In the genomic region with DNA sequence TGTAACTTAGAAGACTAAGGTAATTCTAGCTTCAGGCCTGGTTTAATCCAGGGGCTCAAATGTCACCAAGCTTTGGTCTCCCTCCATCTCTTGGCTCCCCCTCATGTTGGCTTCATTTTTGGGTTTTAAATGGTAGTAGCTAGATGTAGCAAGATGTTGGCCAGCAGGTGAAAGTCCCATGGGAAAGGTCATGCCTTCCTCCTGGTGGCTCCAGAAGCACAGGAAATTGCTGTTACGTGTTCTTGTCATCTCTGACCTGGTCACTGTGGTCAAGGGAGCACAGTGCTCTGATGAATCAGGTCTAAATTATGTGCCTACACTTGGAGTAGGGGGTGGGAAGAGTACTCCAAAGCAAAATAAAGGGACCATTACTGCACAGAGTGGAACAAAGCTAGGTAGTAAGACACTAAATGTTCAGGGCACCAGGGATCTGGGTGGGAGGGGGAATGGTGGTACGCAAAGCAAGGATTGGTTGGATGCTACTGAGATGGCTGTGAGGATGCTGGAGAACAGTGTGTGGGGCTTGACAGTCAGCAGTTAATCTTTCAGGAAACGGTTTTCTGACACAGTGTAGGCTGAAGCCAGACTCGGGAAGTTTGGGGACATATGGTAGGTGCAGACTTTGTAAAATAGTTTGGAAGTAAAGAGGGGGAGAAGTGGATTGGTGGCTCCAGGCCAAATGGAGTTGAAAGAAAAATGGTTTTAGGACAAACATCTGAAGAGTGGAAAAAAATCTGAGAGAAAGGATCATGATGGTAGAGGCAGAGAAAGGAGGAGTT, we compare ENCODE assay signal across 12 cellular contexts. TPM values are rescaled to one million over a fixed set of nuclear protein-coding genes. Genes with fewer than 3 reads are reported as not detected.
DNase-seq lines count a peak whose midpoint lies in the region; ATAC-seq and TF ChIP-seq lines count a peak whose summit lies in the region.
"Had no signal": no experiment of that assay in that cellular context is flagged by ENCODE, and none has a peak within 500 bp of the region (broad histone marks: within the 10 kb centered on the region; RNA-seq: fewer than 3 reads in every experiment).

No MANE protein-coding gene starts in this region.

- H3K27ac Mint-ChIP-seq in CD4-positive, alpha-beta memory T cell: peak overlapping the region in 4 of 7 donors; percentile 13 to 86 (median 62)
- H3K27ac Mint-ChIP-seq in chondrocyte (ENCODE audit: unreplicated experiment) (peak overlapping the region; percentile 43), naive B cell (peak overlapping the region in 5 of 6 donors; percentile 6 to 93 (median 45))

- no peak overlapping the region for H3K27ac ChIP-seq in CD4-positive, alpha-beta memory T cell (ENCODE audit: low read depth, low read length)
- H3K27ac ChIP-seq: adrenal gland, spleen had no signal

- no peaks in the 10 kb centered on the region for H3K27me3 ChIP-seq in CD4-positive, alpha-beta memory T cell (ENCODE audit: insufficient read depth, low read length)
- H3K27me3 ChIP-seq: adrenal gland, spleen had no signal

- no peaks in the 10 kb centered on the region for H3K36me3 ChIP-seq in CD4-positive, alpha-beta memory T cell (ENCODE audit: insufficient read depth, low read length)
- H3K36me3 ChIP-seq: adrenal gland had no signal

- H3K4me1 Mint-ChIP-seq in CD4-positive, alpha-beta memory T cell: peaks cover 56 to 85% (median 70%) of the 10 kb centered on the region in 4 donors
- H3K4me1 Mint-ChIP-seq in chondrocyte (ENCODE audit: low read depth) (peaks cover 24% of the 10 kb centered on the region), naive B cell (peaks cover 41 to 59% (median 57%) of the 10 kb centered on the region in 3 donors)

- H3K4me1 ChIP-seq in CD4-positive, alpha-beta memory T cell (ENCODE audit: insufficient read depth, low read length): peaks cover 28% of the 10 kb centered on the region

- no peaks in the 10 kb centered on the region for H3K9me3 Mint-ChIP-seq in CD4-positive, alpha-beta memory T cell
- no peaks in the 10 kb centered on the region for H3K9me3 Mint-ChIP-seq in chondrocyte (ENCODE audit: low read depth)
- H3K9me3 Mint-ChIP-seq in naive B cell: peaks cover 0 to 4% (median 0%) of the 10 kb centered on the region in 7 donors
- H3K9me3 Mint-ChIP-seq: natural killer cell had no signal

- peaks cover 12 to 14% of the 10 kb centered on the region in 2 donors for H3K36me3 Mint-ChIP-seq in CD4-positive, alpha-beta memory T cell
- H3K36me3 Mint-ChIP-seq in chondrocyte (ENCODE audit: low read depth) (no peaks in the 10 kb centered on the region), naive B cell (no peaks in the 10 kb centered on the region)
- H3K36me3 Mint-ChIP-seq: natural killer cell had no signal

- no peak overlapping the region for H3K4me3 Mint-ChIP-seq in CD4-positive, alpha-beta memory T cell
- H3K4me3 Mint-ChIP-seq in chondrocyte (ENCODE audit: unreplicated experiment) (no peak overlapping the region), naive B cell (no peak overlapping the region)
- H3K4me3 Mint-ChIP-seq: natural killer cell had no signal

- no peak overlapping the region for H3K4me3 ChIP-seq in CD4-positive, alpha-beta memory T cell (ENCODE audit: low read length in 2 of 2)
- H3K4me3 ChIP-seq: adrenal gland, spleen had no signal

- no peak for TF ChIP-seq CTCF in chondrocyte (IDR thresholded peaks at IDR 0.05)

- DNase-seq in CD4-positive, alpha-beta memory T cell: no peak
- DNase-seq in Kasumi-1 (lab: John Stamatoyannopoulos, UW) (peak; percentile 13 to 49), chondrocyte (ENCODE audit: low spot score) (no peak), naive B cell (no peak), NOMO-1 treated with DMSO at 0.1 percent for 48 hours (lab: John Stamatoyannopoulos, UW; ENCODE audit: unreplicated experiment) (no peak), OCI-M1 (lab: John Stamatoyannopoulos, UW) (no peak), MV-4-11 (lab: John Stamatoyannopoulos, UW) (no peak)
- DNase-seq: adrenal gland, natural killer cell, NCI-H1092, spleen had no signal

- no peaks in the 10 kb centered on the region for H3K9me3 ChIP-seq in CD4-positive, alpha-beta memory T cell (ENCODE audit: control insufficient read depth in 1 of 2, low read length in 2 of 2)
- H3K9me3 ChIP-seq: adrenal gland, spleen had no signal

- CTCF ChIA-PET in CD4-positive, alpha-beta memory T cell (lab: Charles Lee; ENCODE audit: partially characterized antibody): interaction anchor here (1.0 to 1.7 kb wide), 4 partner anchors 10 to 49 kb away, joined by 3 to 7 read pairs (median 5); a partner anchor contains a TSS

- POLR2A ChIA-PET in CD4-positive, alpha-beta memory T cell (lab: Charles Lee; ENCODE audit: partially characterized antibody): no interaction called here

- no peaks in the 10 kb centered on the region for H3K27me3 Mint-ChIP-seq in CD4-positive, alpha-beta memory T cell
- H3K27me3 Mint-ChIP-seq in chondrocyte (ENCODE audit: low read depth): no peaks in the 10 kb centered on the region
- H3K27me3 Mint-ChIP-seq in naive B cell: no peaks in the 10 kb centered on the region

- ATAC-seq in naive B cell (ENCODE audit: low read depth in 2 of 2) (no peak), GM19397 (IDR thresholded peaks at IDR 0.05; ENCODE audit: unreplicated experiment) (no peak)
- ATAC-seq: natural killer cell had no signal

- intact Hi-C loops in CD4-positive, alpha-beta memory T cell (cut with micrococcal nuclease): no loop called here

RNA-seq across cellular contexts. Expression of a gene that starts 30.1 kb away (rescaled TPM):
- 10 to 100 TPM; 59.4 to 59.8 TPM for total RNA-seq in CD4-positive, alpha-beta memory T cell
- polyA plus RNA-seq in CD4-positive, alpha-beta memory T cell: 10 to 100 TPM; 53.7 to 57.0 TPM
- total RNA-seq in chondrocyte: 33.0 to 46.9 TPM (median 42.9 TPM) in 3 replicates
- polyA plus RNA-seq in naive B cell (ENCODE audit: low read depth in 6 of 6): 10 to 100 TPM; 41.0 to 73.4 (median 50.4) TPM

RNA-seq across cellular contexts. Expression of a gene that starts 37.1 kb away (rescaled TPM):
- total RNA-seq in CD4-positive, alpha-beta memory T cell: 10 to 100 TPM; 60.0 to 60.5 TPM
- polyA plus RNA-seq in CD4-positive, alpha-beta memory T cell: 10 to 100 TPM; 68.8 to 71.9 TPM
- 46.3 to 117 TPM (median 49.4 TPM) in 3 replicates for total RNA-seq in chondrocyte
- polyA plus RNA-seq in naive B cell (ENCODE audit: low read depth in 6 of 6): 10 to 100 TPM; 33.4 to 43.0 (median 39.0) TPM

RNA-seq across cellular contexts. Expression of a gene that starts 44.0 kb away (rescaled TPM):
- 10 to 100 TPM; 81.6 to 87.3 TPM for total RNA-seq in CD4-positive, alpha-beta memory T cell
- polyA plus RNA-seq in CD4-positive, alpha-beta memory T cell: 100 to 1,000 TPM; 215 to 248 TPM
- total RNA-seq in chondrocyte: 92.8 to 118 TPM (median 93.8 TPM) in 3 replicates
- 100 to 1,000 TPM; 201 to 343 (median 245) TPM for polyA plus RNA-seq in naive B cell (ENCODE audit: low read depth in 6 of 6)

Comparison
In these comparisons a context has a peak if more than half of its experiments do, and no peak if none do; other contexts are left out.
1. DNase-seq: peak in Kasumi-1 (2 of 2); none in CD4-positive, alpha-beta memory T cell (0 of 5), chondrocyte (single experiment), naive B cell (single experiment), NOMO-1 treated with DMSO at 0.1 percent for 48 hours (single experiment), OCI-M1 (single experiment) and MV-4-11 (single experiment).
2. Peak in every context shown above with its lines, with median percentiles within 50 percentile points of each other: H3K27ac Mint-ChIP-seq.